Comparison of ENCODE assay signal across 14 cellular contexts in the genomic region with DNA sequence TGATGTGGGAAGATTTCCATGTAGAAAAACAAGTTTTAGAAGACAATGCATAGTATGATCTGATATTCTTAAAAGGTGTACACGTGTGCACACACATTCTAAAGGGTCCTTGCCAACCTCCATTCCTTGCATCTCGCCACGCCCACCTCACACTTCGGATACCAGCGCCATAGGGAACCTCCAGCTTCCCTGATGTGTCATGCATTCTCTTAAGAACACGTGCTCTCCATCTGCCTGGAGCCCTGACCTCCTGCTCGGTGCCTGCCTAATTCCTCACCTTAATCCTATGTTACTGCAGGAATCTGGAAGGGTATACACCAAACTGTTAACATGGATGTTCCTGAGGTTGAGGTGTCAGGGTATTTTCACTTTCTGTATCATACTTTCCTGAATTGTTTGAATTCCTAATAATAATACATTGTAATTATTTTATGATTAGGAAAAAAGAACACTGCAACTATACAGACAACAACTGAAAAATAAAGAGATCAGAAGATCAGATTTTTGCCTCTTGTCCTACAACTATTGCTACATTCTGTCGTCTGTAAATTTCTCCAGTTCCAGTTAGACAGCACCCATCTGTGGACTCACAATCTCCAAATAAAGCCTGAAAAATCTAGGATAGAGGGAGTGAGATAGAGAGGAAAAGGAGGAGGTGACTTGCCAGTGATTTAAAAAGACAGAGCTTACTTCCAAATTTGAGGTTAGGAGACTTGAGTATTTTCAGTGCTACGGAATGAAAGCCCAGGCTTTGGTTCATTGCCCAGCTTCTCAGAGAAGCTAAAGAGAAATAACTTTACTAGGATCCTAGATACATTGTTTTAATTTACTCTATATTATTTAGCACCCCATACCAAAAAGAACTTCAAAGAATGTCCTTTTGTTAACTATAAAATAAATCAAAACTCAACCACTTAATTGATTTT.
A peak's percentile ranks its signal among the peaks of the same experiment; 100 is the strongest.
DNase-seq lines count a peak whose midpoint lies in the region; ATAC-seq and TF ChIP-seq lines count a peak whose summit lies in the region.
"Had no signal": no experiment of that assay in that cellular context is flagged by ENCODE, and none has a peak within 500 bp of the region (broad histone marks: within the 10 kb centered on the region; RNA-seq: fewer than 3 reads in every experiment).

No MANE protein-coding gene starts in this region.

- H3K56ac ChIP-seq in mesendoderm (ENCODE audit: low read length) = no peak overlapping the region

- H3K27me3 ChIP-seq in mesendoderm (ENCODE audit: insufficient read depth, low read length, poor library complexity) = no peaks in the 10 kb centered on the region
- H3K27me3 ChIP-seq in esophagus squamous epithelium = no peaks in the 10 kb centered on the region
- H3K27me3 ChIP-seq: left lung, neutrophil had no signal

- no peak overlapping the region for H3K23ac ChIP-seq in mesendoderm (ENCODE audit: low read length)

- TF ChIP-seq CTCF in AG10803 (conservative IDR thresholded peaks at IDR 0.05; ENCODE audit: low read length) (no peak), chondrocyte (IDR thresholded peaks at IDR 0.05) (no peak), esophagus squamous epithelium (IDR thresholded peaks at IDR 0.05) (no peak), GM13976 (IDR thresholded peaks at IDR 0.05; ENCODE audit: borderline replicate concordance, control extremely low read depth, extremely low read depth, insufficient read depth, missing control alignments) (no peak)

- no peak for TF ChIP-seq RAD21 in Ishikawa (IDR thresholded peaks at IDR 0.05; ENCODE audit: low read depth)

- no peaks in the 10 kb centered on the region for H3K36me3 Mint-ChIP-seq in chondrocyte (ENCODE audit: low read depth)

- no peaks in the 10 kb centered on the region for H3K79me2 ChIP-seq in mesendoderm (ENCODE audit: control insufficient read depth, insufficient read depth, low read length)

- H4K5ac ChIP-seq in mesendoderm (ENCODE audit: low read length) = no peak overlapping the region

- H3K18ac ChIP-seq in mesendoderm (ENCODE audit: low read length) = no peak overlapping the region

- H2BK120ac ChIP-seq in mesendoderm (ENCODE audit: low read depth, low read length) = no peak overlapping the region

- no peak; the same call in 1 of the 2 replicates for TF ChIP-seq EP300 in Ishikawa (IDR thresholded peaks at IDR 0.05; ENCODE audit: borderline replicate concordance)

- H3K9me3 Mint-ChIP-seq in chondrocyte (ENCODE audit: low read depth) = no peaks in the 10 kb centered on the region
- no peaks in the 10 kb centered on the region for H3K9me3 Mint-ChIP-seq in stimulated activated naive CD8-positive, alpha-beta T cell treated with anti-CD3 and anti-CD28 coated beads, Interleukin-15, amount 100 ng/mL, for 72 hours

- DNase-seq in AG10803 (ENCODE audit: low read depth) (peak; percentile 70), chondrocyte (ENCODE audit: low spot score) (no peak), mesendoderm (peak; percentile 75), esophagus squamous epithelium (lab: John Stamatoyannopoulos, UW) (no peak), GM13976 (ENCODE audit: low spot score) (no peak)
- DNase-seq in stimulated activated naive CD8-positive, alpha-beta T cell treated with anti-CD3 and anti-CD28 coated beads, Interleukin-15, amount 100 ng/mL, for 72 hours = no peak
- DNase-seq: activated naive CD4-positive, alpha-beta T cell treated with anti-CD3 and anti-CD28 coated beads, Interleukin-2, amount 50 U/mL, for 16 hours; left lung; NCI-H1092; NCI-H446; stimulated activated CD4-positive, alpha-beta T cell treated with anti-CD3 and anti-CD28 coated beads, Interleukin-15, amount 100 ng/mL, for 24 hours had no signal

- H3K79me1 ChIP-seq in mesendoderm (ENCODE audit: low read length) = no peaks in the 10 kb centered on the region

- H3K4me3 ChIP-seq in AG10803 (ENCODE audit: low read length) (no peak overlapping the region), mesendoderm (ENCODE audit: low read length) (no peak overlapping the region), esophagus squamous epithelium (no peak overlapping the region)
- H3K4me3 ChIP-seq: left lung had no signal

- intact Hi-C loops in esophagus squamous epithelium (cut with DNase I) = no loop called here

- in situ Hi-C loops in GM13976 (cut with MboI; ENCODE audit: low sequenced_read_pairs, unreplicated experiment) = no loop called here

- no peaks in the 10 kb centered on the region for H3K36me3 ChIP-seq in mesendoderm (ENCODE audit: control insufficient read depth, insufficient read depth, low read length)
- H3K36me3 ChIP-seq in esophagus squamous epithelium = no peaks in the 10 kb centered on the region
- H3K36me3 ChIP-seq: left lung, neutrophil had no signal

- no peak for TF ChIP-seq POLR2A in esophagus squamous epithelium (IDR thresholded peaks at IDR 0.05)

- H2AK5ac ChIP-seq in mesendoderm (ENCODE audit: low read length) = no peak overlapping the region

- peaks cover 2% of the 10 kb centered on the region for H3K4me1 ChIP-seq in mesendoderm (ENCODE audit: control insufficient read depth, low read depth, low read length)
- peaks cover 0 to 38% (median 24%) of the 10 kb centered on the region in 3 donors for H3K4me1 ChIP-seq in esophagus squamous epithelium

- no peak for ATAC-seq in stimulated activated naive CD8-positive, alpha-beta T cell treated with anti-CD3 and anti-CD28 coated beads, Interleukin-15, amount 100 ng/mL, for 72 hours
- ATAC-seq in GM21526 (IDR thresholded peaks at IDR 0.05; ENCODE audit: low FRiP score, unreplicated experiment) = no peak
- ATAC-seq: left lung had no signal

- H3K27ac ChIP-seq in mesendoderm (ENCODE audit: low read depth, low read length) = no peak overlapping the region
- H3K27ac ChIP-seq in esophagus squamous epithelium = peak overlapping the region in 1 of 4 donors; percentile 35
- H3K27ac ChIP-seq: left lung, neutrophil had no signal

- H3K4ac ChIP-seq in mesendoderm (ENCODE audit: low read depth, low read length) = no peak overlapping the region

- no peaks in the 10 kb centered on the region for H3K9me3 ChIP-seq in esophagus squamous epithelium
- H3K9me3 ChIP-seq: left lung, neutrophil had no signal

- H2BK15ac ChIP-seq in mesendoderm (replicated peaks; ENCODE audit: low read depth) = no peak overlapping the region

- H3K27me3 Mint-ChIP-seq in chondrocyte (ENCODE audit: low read depth) = no peaks in the 10 kb centered on the region
- H3K27me3 Mint-ChIP-seq in stimulated activated naive CD8-positive, alpha-beta T cell treated with anti-CD3 and anti-CD28 coated beads, Interleukin-15, amount 100 ng/mL, for 72 hours = peaks cover 4% of the 10 kb centered on the region

- H3K4me2 ChIP-seq in mesendoderm (ENCODE audit: low read length) = no peak overlapping the region

- no peak overlapping the region for H2BK5ac ChIP-seq in mesendoderm (ENCODE audit: low read length)

- no peak overlapping the region for H4K8ac ChIP-seq in mesendoderm (ENCODE audit: low read depth, low read length)

- H3K9ac ChIP-seq in mesendoderm (ENCODE audit: low read length) = no peak overlapping the region

- WGBS in mesendoderm (ENCODE audit: extremely low coverage, insufficient coverage, low lambda C conversion rate) = no CpG with 5 or more reads among the region's 9 CpGs
- 29 to 50% methylated on average over 9 of the region's 9 CpGs for WGBS in esophagus squamous epithelium, 2 donors

- H3K27ac Mint-ChIP-seq in chondrocyte (ENCODE audit: unreplicated experiment) = peak overlapping the region; percentile 10
- H3K27ac Mint-ChIP-seq in stimulated activated naive CD8-positive, alpha-beta T cell treated with anti-CD3 and anti-CD28 coated beads, Interleukin-15, amount 100 ng/mL, for 72 hours = no peak overlapping the region

- H3K4me3 Mint-ChIP-seq in chondrocyte (ENCODE audit: unreplicated experiment) = no peak overlapping the region
- no peak overlapping the region for H3K4me3 Mint-ChIP-seq in stimulated activated naive CD8-positive, alpha-beta T cell treated with anti-CD3 and anti-CD28 coated beads, Interleukin-15, amount 100 ng/mL, for 72 hours

- H3K4me1 Mint-ChIP-seq in chondrocyte (ENCODE audit: low read depth) = peaks cover 56% of the 10 kb centered on the region
- H3K4me1 Mint-ChIP-seq in stimulated activated naive CD8-positive, alpha-beta T cell treated with anti-CD3 and anti-CD28 coated beads, Interleukin-15, amount 100 ng/mL, for 72 hours = no peaks in the 10 kb centered on the region

TF ChIP-seq in Ishikawa, 13 proteins besides CTCF, POLR2A, EP300 and RAD21:
- TF ChIP-seq YY1 (IDR thresholded peaks at IDR 0.05; ENCODE audit: low read depth) (no peak), TEAD4 (IDR thresholded peaks at IDR 0.05) (peak; percentile 23; the same call in 1 of the 2 replicates), MAX (IDR thresholded peaks at IDR 0.05) (peak; percentile 88)
- TF ChIP-seq, protein P1, sequence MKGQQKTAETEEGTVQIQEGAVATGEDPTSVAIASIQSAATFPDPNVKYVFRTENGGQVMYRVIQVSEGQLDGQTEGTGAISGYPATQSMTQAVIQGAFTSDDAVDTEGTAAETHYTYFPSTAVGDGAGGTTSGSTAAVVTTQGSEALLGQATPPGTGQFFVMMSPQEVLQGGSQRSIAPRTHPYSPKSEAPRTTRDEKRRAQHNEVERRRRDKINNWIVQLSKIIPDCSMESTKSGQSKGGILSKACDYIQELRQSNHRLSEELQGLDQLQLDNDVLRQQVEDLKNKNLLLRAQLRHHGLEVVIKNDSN (IDR thresholded peaks at IDR 0.05) = peak; percentile 52

Comparison
In these comparisons a context has a peak if more than half of its experiments do, and no peak if none do; other contexts are left out.
1. DNase-seq: peak in AG10803 (single experiment) and mesendoderm (single experiment); none in chondrocyte (single experiment), stimulated activated naive CD8-positive, alpha-beta T cell treated with anti-CD3 and anti-CD28 coated beads, Interleukin-15, amount 100 ng/mL, for 72 hours (0 of 2), esophagus squamous epithelium (single experiment) and GM13976 (single experiment).